8 cellular contexts compared by ENCODE assay signal in the genomic region with DNA sequence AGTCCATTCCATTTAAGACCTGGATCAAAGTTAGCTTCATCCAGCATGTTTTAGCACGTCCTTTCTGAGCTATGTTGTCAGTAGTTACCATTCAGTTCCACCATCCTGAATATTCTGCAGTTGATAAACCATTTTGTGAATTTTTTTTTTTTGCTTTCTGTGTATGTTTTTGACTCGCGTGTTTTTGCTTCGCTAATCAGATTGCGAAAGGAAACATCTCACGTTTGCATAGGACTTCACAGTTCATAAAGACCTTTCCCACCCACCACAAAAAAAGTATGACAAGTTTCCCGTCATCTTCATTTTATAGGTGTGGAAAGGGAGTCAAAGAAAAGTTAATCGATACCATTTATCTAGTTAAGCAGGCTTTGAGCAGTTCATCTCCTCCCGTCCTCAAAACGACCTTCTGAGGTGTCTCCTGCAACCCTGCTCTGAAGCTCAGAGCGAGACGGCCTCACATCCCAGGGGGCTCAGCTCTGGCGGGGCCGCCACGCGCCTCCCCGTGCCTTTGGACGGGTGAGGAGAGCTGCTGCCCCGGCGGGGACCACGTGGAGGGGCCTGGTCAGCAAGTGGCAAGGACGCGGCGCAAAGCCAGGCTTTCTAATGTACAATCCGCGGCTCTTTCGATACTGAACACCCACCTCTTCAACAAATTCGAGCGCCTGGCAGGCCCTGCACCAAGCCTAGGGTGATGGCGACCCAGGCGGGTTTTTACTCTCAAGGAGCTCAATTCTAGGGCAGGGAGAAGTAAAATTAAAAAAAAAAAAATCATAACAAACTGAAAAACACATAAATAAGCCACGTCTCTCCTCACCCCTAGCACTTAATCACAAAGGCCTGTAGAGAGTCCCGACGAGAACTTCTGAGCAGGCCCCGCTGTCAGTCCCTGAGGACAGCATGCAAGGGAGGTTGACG. TPM values are rescaled to one million over a fixed set of nuclear protein-coding genes. Genes with fewer than 3 reads are reported as not detected.
DNase-seq lines count a peak whose midpoint lies in the region; ATAC-seq and TF ChIP-seq lines count a peak whose summit lies in the region.

No MANE protein-coding gene starts in this region.

- ATAC-seq in GM19395 (IDR thresholded peaks at IDR 0.05; ENCODE audit: unreplicated experiment) (peak; percentile 19), left lung (peak; percentile 0), GM21825 (IDR thresholded peaks at IDR 0.05; ENCODE audit: unreplicated experiment) (no peak)

- no peaks in the 10 kb centered on the region for H3K27me3 Mint-ChIP-seq in chondrocyte (ENCODE audit: low read depth)

- DNase-seq in AG20443 (ENCODE audit: low spot score) (peak; percentile 55), RWPE1 (ENCODE audit: low spot score) (no peak), chondrocyte (ENCODE audit: low spot score) (no peak), left lung (peak; percentile 43 to 79), NCI-H1436 (lab: John Stamatoyannopoulos, UW) (no peak)
- peak; percentile 18 for DNase-seq in stimulated activated naive CD4-positive, alpha-beta T cell treated with Interleukin-2 at 50 U/mL for 16 hours (lab: John Stamatoyannopoulos, UW)

- no peak for TF ChIP-seq CTCF in RWPE1 (conservative IDR thresholded peaks at IDR 0.05; ENCODE audit: low read depth)
- no peak for TF ChIP-seq CTCF in chondrocyte (IDR thresholded peaks at IDR 0.05)
- TF ChIP-seq CTCF in left lung (IDR thresholded peaks at IDR 0.05), result no peak

- H3K27me3 ChIP-seq in left lung, result peaks cover 0 to 11% of the 10 kb centered on the region in 2 donors

- peaks cover 11 to 15% of the 10 kb centered on the region in 2 donors for H3K4me1 ChIP-seq in left lung

- H3K36me3 ChIP-seq in left lung, result no peaks in the 10 kb centered on the region

- peaks cover 33% of the 10 kb centered on the region for H3K4me1 Mint-ChIP-seq in chondrocyte (ENCODE audit: low read depth)

- peak overlapping the region; percentile 93 for H3K27ac ChIP-seq in RWPE1
- H3K27ac ChIP-seq in left lung, result peak overlapping the region; percentile 91 to 98

- CTCF ChIA-PET in RWPE1 (lab: Yijun Ruan, JAX), result interaction anchor here (0.6 kb wide), 1 partner anchor 477 kb away, joined by 3 read pairs; no protein-coding TSS in a partner anchor

- H3K36me3 Mint-ChIP-seq in chondrocyte (ENCODE audit: low read depth), result peaks cover 2% of the 10 kb centered on the region

- H3K9me3 Mint-ChIP-seq in chondrocyte (ENCODE audit: low read depth), result no peaks in the 10 kb centered on the region

- intact Hi-C loops in left lung (cut with DNase I), result no loop called here

- H3K27ac Mint-ChIP-seq in chondrocyte (ENCODE audit: unreplicated experiment), result peak overlapping the region; percentile 99

- peak overlapping the region; percentile 81 to 88 for H3K4me3 ChIP-seq in left lung

- POLR2A ChIA-PET in RWPE1 (lab: Yijun Ruan, JAX; ENCODE audit: low non-redundant PET), result interaction anchor here (0.6 kb wide), 1 partner anchor 24 kb away, joined by 4 read pairs; no protein-coding TSS in a partner anchor

- H3K4me3 Mint-ChIP-seq in chondrocyte (ENCODE audit: unreplicated experiment), result peak overlapping the region; percentile 99

- no peaks in the 10 kb centered on the region for H3K9me3 ChIP-seq in left lung

RNA-seq across cellular contexts. Expression of a gene that starts 1.0 kb away (rescaled TPM):
- total RNA-seq in chondrocyte (135 to 172 TPM (median 139 TPM) in 3 replicates), left lung (10 to 100 TPM; 42.7 to 59.3 TPM)

RNA-seq across cellular contexts. Expression of a gene that starts 32.2 kb away (rescaled TPM):
- total RNA-seq in chondrocyte (7.0 to 12.3 TPM (median 7.5 TPM) in 3 replicates), left lung (10 to 100 TPM; 10.8 to 11.0 TPM)

Comparison
In these comparisons a context has a peak if more than half of its experiments do, and no peak if none do; other contexts are left out.
1. DNase-seq: peak in AG20443 (single experiment), left lung (2 of 2) and stimulated activated naive CD4-positive, alpha-beta T cell treated with Interleukin-2 at 50 U/mL for 16 hours (single experiment); none in RWPE1 (single experiment), chondrocyte (single experiment) and NCI-H1436 (single experiment).